8 cellular contexts compared by ENCODE assay signal in the genomic region with DNA sequence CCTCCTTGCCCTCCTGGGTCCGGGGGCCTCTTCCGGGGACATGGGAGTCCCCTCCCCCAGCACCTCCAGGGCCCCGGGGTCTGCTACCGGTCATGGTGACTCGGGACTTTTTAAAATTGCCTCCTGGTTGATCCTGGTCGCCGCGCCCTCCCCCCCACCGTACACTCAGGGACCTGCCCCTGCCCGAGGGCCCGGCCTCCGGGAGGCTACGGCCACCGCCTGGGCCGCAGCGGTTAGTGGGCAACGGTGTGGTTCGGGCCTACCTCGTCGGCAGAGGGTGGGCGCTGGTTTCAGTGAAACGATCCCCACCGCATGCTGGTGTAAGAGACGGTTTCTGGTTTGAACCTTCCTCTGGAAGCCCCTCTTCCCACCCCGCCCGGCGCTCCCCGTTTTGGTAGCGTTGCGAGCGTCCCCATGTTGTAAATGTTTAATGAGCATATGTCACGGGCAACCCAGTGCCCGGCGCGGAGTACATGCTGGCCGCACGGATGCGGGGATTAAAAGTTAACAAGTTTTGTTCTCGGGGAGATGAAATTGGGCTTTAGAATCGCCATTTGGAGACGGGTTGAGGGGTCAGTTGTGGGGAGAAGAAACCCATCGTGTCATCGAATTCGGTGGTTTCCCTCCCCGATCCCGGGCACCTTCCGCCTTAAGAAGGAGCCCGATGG. TPM values are rescaled to one million over a fixed set of nuclear protein-coding genes. Genes with fewer than 3 reads are reported as not detected.
DNase-seq lines count a peak whose midpoint lies in the region; ATAC-seq and TF ChIP-seq lines count a peak whose summit lies in the region.

No MANE protein-coding gene starts in this region.

- no peaks in the 10 kb centered on the region for H3K9me3 Mint-ChIP-seq in activated naive CD4-positive, alpha-beta T cell treated with anti-CD3 and anti-CD28 coated beads, Interleukin-2, amount 10 ng/mL, durations not matched to agents 7 days and 5 days

- H3K27ac ChIP-seq in Panc1 (ENCODE audit: low read length) (peak overlapping the region; percentile 89), psoas muscle (peak overlapping the region; percentile 99)

- no peak for TF ChIP-seq CTCF in GM10248 (IDR thresholded peaks at IDR 0.05; ENCODE audit: control extremely low read depth, extremely low read depth, low read depth, missing control alignments)
- no peak for TF ChIP-seq CTCF in Panc1 (IDR thresholded peaks at IDR 0.05)
- TF ChIP-seq CTCF in psoas muscle (IDR thresholded peaks at IDR 0.05) = no peak

- peak; percentile 32 for DNase-seq in GM10248 (ENCODE audit: extremely low spot score)
- DNase-seq in Panc1 (ENCODE audit: low read depth, low spot score) = no peak
- peak; percentile 54 for DNase-seq in activated naive CD4-positive, alpha-beta T cell treated with anti-CD3 and anti-CD28 coated beads, Interleukin-2, amount 10 ng/mL, durations not matched to agents 7 days and 5 days
- DNase-seq in left cardiac atrium = peak; percentile 44
- DNase-seq in psoas muscle = peak; percentile 56 to 77
- no peak for DNase-seq in DMS153 (lab: John Stamatoyannopoulos, UW)

- 0 to 1% (median 0%) methylated on average over 46 to 48 of the region's 48 CpGs for WGBS in psoas muscle, 3 donors

- peaks cover 53% of the 10 kb centered on the region for H3K4me1 Mint-ChIP-seq in activated naive CD4-positive, alpha-beta T cell treated with anti-CD3 and anti-CD28 coated beads, Interleukin-2, amount 10 ng/mL, durations not matched to agents 7 days and 5 days

- peaks cover 7% of the 10 kb centered on the region for H3K36me3 Mint-ChIP-seq in activated naive CD4-positive, alpha-beta T cell treated with anti-CD3 and anti-CD28 coated beads, Interleukin-2, amount 10 ng/mL, durations not matched to agents 7 days and 5 days

- H3K36me3 ChIP-seq in Panc1 (ENCODE audit: control insufficient read depth, insufficient read depth, low read length) (peaks cover 3% of the 10 kb centered on the region; the same call in 1 of the 2 replicates), psoas muscle (ENCODE audit: insufficient read depth in 1 of 2, low read depth in 1 of 2) (no peaks in the 10 kb centered on the region)

- POLR2A ChIA-PET in GM10248 (lab: Yijun Ruan, JAX) (no interaction called here), Panc1 (lab: Charles Lee) (no interaction called here)

- no peaks in the 10 kb centered on the region for H3K27me3 ChIP-seq in Panc1 (ENCODE audit: control insufficient read depth, insufficient read depth, low read length)
- no peaks in the 10 kb centered on the region for H3K27me3 ChIP-seq in psoas muscle (ENCODE audit: insufficient read depth in 3 of 3, low read length in 2 of 3)

- CTCF ChIA-PET in GM10248 (lab: Yijun Ruan, JAX) (no interaction called here), Panc1 (lab: Charles Lee) (no interaction called here)
- CTCF ChIA-PET in activated naive CD4-positive, alpha-beta T cell treated with anti-CD3 and anti-CD28 coated beads, Interleukin-2, amount 10 ng/mL, durations not matched to agents 7 days and 5 days (lab: Charles Lee) = no interaction called here

- BruUV-seq in Panc1 (replicated peaks; lab: Mats Ljungman, UMichigan) = no TSS peak

- intact Hi-C loops in Panc1 (cut with micrococcal nuclease; ENCODE audit: unreplicated experiment) (no loop called here), left cardiac atrium (cut with DNase I) (loop anchor here in 1 of 2 donors (5.0 kb wide), 3 partner anchors 36 to 101 kb away; partner anchors contain the start of gene CNOT8), psoas muscle (cut with DNase I) (loop anchor here (5.0 kb wide), 3 partner anchors 74 to 181 kb away; partner anchors contain the start of genes CNOT8 (in 2 of the 2) and GEMIN5 (in 1 of the 2))

- H3K9me3 ChIP-seq in Panc1 (ENCODE audit: control insufficient read depth, insufficient read depth, low read depth, low read length) (no peaks in the 10 kb centered on the region), psoas muscle (no peaks in the 10 kb centered on the region)

- H3K4me3 Mint-ChIP-seq in activated naive CD4-positive, alpha-beta T cell treated with anti-CD3 and anti-CD28 coated beads, Interleukin-2, amount 10 ng/mL, durations not matched to agents 7 days and 5 days = peak overlapping the region; percentile 86

- in situ Hi-C loops in Panc1 (cut with HindIII; ENCODE audit: low pct_unique_long_range_greater_than_20kb, low sequenced_read_pairs) = no loop called here

- peaks cover 45% of the 10 kb centered on the region for H3K4me1 ChIP-seq in Panc1 (ENCODE audit: control insufficient read depth, insufficient read depth, low read length)
- H3K4me1 ChIP-seq in psoas muscle = peaks cover 51% of the 10 kb centered on the region

- H3K27me3 Mint-ChIP-seq in activated naive CD4-positive, alpha-beta T cell treated with anti-CD3 and anti-CD28 coated beads, Interleukin-2, amount 10 ng/mL, durations not matched to agents 7 days and 5 days = no peaks in the 10 kb centered on the region

- peak overlapping the region; percentile 91 for H3K27ac Mint-ChIP-seq in activated naive CD4-positive, alpha-beta T cell treated with anti-CD3 and anti-CD28 coated beads, Interleukin-2, amount 10 ng/mL, durations not matched to agents 7 days and 5 days

- H3K4me3 ChIP-seq in Panc1 (ENCODE audit: low read depth in 2 of 2, low read length in 2 of 2) (peak overlapping the region; percentile 79 to 80), psoas muscle (peak overlapping the region; percentile 99)

- ATAC-seq in Panc1 (peak; percentile 7), left cardiac atrium (peak in 1 of 2 donors; percentile 12), psoas muscle (peak in 3 of 4 donors; percentile 12 to 24 (median 20)), HG02759 (IDR thresholded peaks at IDR 0.05; ENCODE audit: unreplicated experiment) (no peak), HG02678 (IDR thresholded peaks at IDR 0.05; ENCODE audit: unreplicated experiment) (no peak)

RNA-seq across cellular contexts. Expression of gene LARP1, which starts 1.2 kb away (rescaled TPM):
- total RNA-seq in Panc1 (2021; ENCODE audit: unreplicated experiment) (325 TPM), left cardiac atrium (100 to 1,000 TPM; 105 to 145 TPM), psoas muscle (100 to 1,000 TPM; 105 to 173 (median 162) TPM)
- 150 TPM for polyA plus RNA-seq in Panc1 (2012; ENCODE audit: insufficient read length)
- polyA plus RNA-seq in psoas muscle = 100 to 1,000 TPM in 1 of 3 donors, 10 to 100 TPM in 2; 34.1 to 108 (median 48.4) TPM

Comparison
In these comparisons a context has a peak if more than half of its experiments do, and no peak if none do; other contexts are left out.
1. DNase-seq: peak in GM10248 (single experiment), activated naive CD4-positive, alpha-beta T cell treated with anti-CD3 and anti-CD28 coated beads, Interleukin-2, amount 10 ng/mL, durations not matched to agents 7 days and 5 days (single experiment), left cardiac atrium (single experiment) and psoas muscle (2 of 2); none in Panc1 (single experiment) and DMS153 (single experiment).
2. ATAC-seq: peak in Panc1 (single experiment) and psoas muscle (3 of 4); none in HG02759 (single experiment) and HG02678 (single experiment).